ENCODE assay signal across 25 cellular contexts in genomic region chr9:134275379-134275778, GRCh38. TPM values are rescaled to one million over a fixed set of nuclear protein-coding genes. Genes with fewer than 3 reads are reported as not detected.
DNase-seq lines count a peak whose midpoint lies in the region; ATAC-seq, FAIRE-seq and TF ChIP-seq lines count a peak whose summit lies in the region.
"Had no signal": no experiment of that assay in that cellular context is flagged by ENCODE, and none has a peak within 500 bp of the region (broad histone marks: within the 10 kb centered on the region; RNA-seq: fewer than 3 reads in every experiment).

No MANE protein-coding gene starts in this region.

- H3K9ac ChIP-seq in OCI-LY3 (ENCODE audit: low read length) (no peak overlapping the region), endodermal cell (ENCODE audit: extremely low read depth, low read length, poor library complexity, severe bottlenecking) (no peak overlapping the region)
- H3K9ac ChIP-seq: parathyroid adenoma had no signal

- no peaks in the 10 kb centered on the region for H3K36me3 ChIP-seq in OCI-LY3 (replicated peaks; ENCODE audit: low read depth, low read length)
- no peaks in the 10 kb centered on the region for H3K36me3 ChIP-seq in endodermal cell (ENCODE audit: control insufficient read depth, insufficient read depth, low read length)
- H3K36me3 ChIP-seq: ascending aorta had no signal

- H3K4me1 ChIP-seq in OCI-LY3 (ENCODE audit: low read length) (peaks cover 35% of the 10 kb centered on the region), endodermal cell (ENCODE audit: control insufficient read depth, insufficient read depth, low read length) (no peaks in the 10 kb centered on the region)
- H3K4me1 ChIP-seq: ascending aorta, parathyroid adenoma had no signal

- H3K9me3 ChIP-seq in OCI-LY3 (ENCODE audit: insufficient read depth, low read length) (no peaks in the 10 kb centered on the region), endodermal cell (ENCODE audit: control insufficient read depth, low read length) (no peaks in the 10 kb centered on the region)
- H3K9me3 ChIP-seq: ascending aorta had no signal

- TF ChIP-seq CTCF in OCI-LY3 (IDR thresholded peaks at IDR 0.05; ENCODE audit: low read depth, low read length) (peak; percentile 31; the same call in 1 of the 2 replicates), endodermal cell (conservative IDR thresholded peaks at IDR 0.05) (peak; percentile 43), osteocyte (IDR thresholded peaks at IDR 0.05) (peak; percentile 8), D721Med (IDR thresholded peaks at IDR 0.05; ENCODE audit: insufficient read depth, missing control alignments) (no peak)

- H3K4me3 ChIP-seq in OCI-LY3 (ENCODE audit: low read length) (no peak overlapping the region), endodermal cell (ENCODE audit: low read length) (no peak overlapping the region)
- H3K4me3 ChIP-seq: ascending aorta, PC-9 had no signal

- DNase-seq in DMS 273 (lab: John Stamatoyannopoulos, UW; ENCODE audit: unreplicated experiment) = peak; percentile 44
- no peak for DNase-seq in DMS 273 treated with DMSO at 0.1 percent for 48 hours (lab: John Stamatoyannopoulos, UW)
- peak; percentile 68 for DNase-seq in endodermal cell
- no peak for DNase-seq in osteocyte (ENCODE audit: extremely low spot score, unreplicated experiment)
- DNase-seq in D721Med (ENCODE audit: insufficient read length, low spot score) = no peak
- DNase-seq: activated CD4-positive, CD25-positive, alpha-beta regulatory T cell treated with anti-CD3 and anti-CD28 coated beads, Interleukin-2, amount 50 U/mL, for 72 hours; activated CD8-positive, alpha-beta memory T cell treated with anti-CD3 and anti-CD28 coated beads for 24 hours; activated naive CD4-positive, alpha-beta T cell treated with anti-CD3 and anti-CD28 coated beads, Interleukin-2, amount 50 U/mL, for 16 hours; activated T-cell treated with anti-CD3 and anti-CD28 coated beads, Interleukin-2, amount 50 U/mL, for 48 hours; C1 segment of cervical spinal cord; effector memory CD8-positive, alpha-beta T cell; islet precursor cell; naive B cell; NCI-H1417; NCI-H526 treated with DMSO at 0.1 percent for 48 hours; PC-9; stimulated activated CD4-positive, alpha-beta T cell treated with anti-CD3 and anti-CD28 coated beads, Interleukin-1b, Interleukin-23, amount 100 ng/mL, for 48 hours had no signal

- no peak overlapping the region for H3K4me3 Mint-ChIP-seq in endodermal cell
- no peak overlapping the region for H3K4me3 Mint-ChIP-seq in osteocyte (ENCODE audit: unreplicated experiment)
- H3K4me3 Mint-ChIP-seq: effector memory CD8-positive, alpha-beta T cell; T-helper 2 cell treated with Interferon-gamma antibody and Interleukin-4, amounts not matched to agents 5 μg/mL and 100 μg/mL, for 36 hours had no signal

- no peak overlapping the region for H3K27ac Mint-ChIP-seq in endodermal cell
- no peak overlapping the region for H3K27ac Mint-ChIP-seq in osteocyte (ENCODE audit: unreplicated experiment)
- H3K27ac Mint-ChIP-seq: effector memory CD8-positive, alpha-beta T cell; T-helper 2 cell treated with Interferon-gamma antibody and Interleukin-4, amounts not matched to agents 5 μg/mL and 100 μg/mL, for 36 hours had no signal

- H3K79me2 ChIP-seq in OCI-LY3 (ENCODE audit: low read length) = no peaks in the 10 kb centered on the region
- H3K79me2 ChIP-seq: parathyroid adenoma had no signal

- FAIRE-seq in D721Med (lab: Jason Lieb, UNC) = no peak
- FAIRE-seq: GM12892 had no signal

- H3K27me3 ChIP-seq in OCI-LY3 (ENCODE audit: low read depth, low read length) (peaks cover 13% of the 10 kb centered on the region), endodermal cell (ENCODE audit: control insufficient read depth, insufficient read depth, low read length, poor library complexity, severe bottlenecking) (no peaks in the 10 kb centered on the region)
- H3K27me3 ChIP-seq: ascending aorta had no signal

- 81 to 87% methylated on average over 7 to 9 of the region's 9 CpGs for WGBS in endodermal cell (ENCODE audit: insufficient coverage in 1 of 2, insufficient read length in 1 of 2), 2 experiments

- H3K27me3 Mint-ChIP-seq in endodermal cell (ENCODE audit: insufficient read depth) (no peaks in the 10 kb centered on the region), osteocyte (ENCODE audit: unreplicated experiment) (peaks cover 25% of the 10 kb centered on the region)

- no peaks in the 10 kb centered on the region for H4K20me1 ChIP-seq in OCI-LY3 (ENCODE audit: insufficient read depth, low read length)

- H3K4me2 ChIP-seq in OCI-LY3 (ENCODE audit: low read length) = no peak overlapping the region
- H3K4me2 ChIP-seq: PC-9 had no signal

- no peak for ATAC-seq in GM21576 (IDR thresholded peaks at IDR 0.05; ENCODE audit: unreplicated experiment)
- no peak for ATAC-seq in HG02885 (IDR thresholded peaks at IDR 0.05; ENCODE audit: poor library complexity, unreplicated experiment)
- ATAC-seq: effector memory CD8-positive, alpha-beta T cell had no signal

- no peak overlapping the region for H2AFZ ChIP-seq in OCI-LY3 (ENCODE audit: low read depth, low read length)
- H2AFZ ChIP-seq: parathyroid adenoma, PC-9 had no signal

- H3K9me3 Mint-ChIP-seq in endodermal cell (no peaks in the 10 kb centered on the region), osteocyte (ENCODE audit: unreplicated experiment) (no peaks in the 10 kb centered on the region)
- H3K9me3 Mint-ChIP-seq: effector memory CD8-positive, alpha-beta T cell; naive B cell; T-helper 2 cell treated with Interferon-gamma antibody and Interleukin-4, amounts not matched to agents 5 μg/mL and 100 μg/mL, for 36 hours had no signal

- H3K27ac ChIP-seq in OCI-LY3 (ENCODE audit: low read length) = no peak overlapping the region
- no peak overlapping the region for H3K27ac ChIP-seq in endodermal cell (ENCODE audit: low read depth, low read length)
- H3K27ac ChIP-seq: 22Rv1, ascending aorta, parathyroid adenoma, PC-9 had no signal

- H3K36me3 Mint-ChIP-seq in endodermal cell (ENCODE audit: low read depth) = no peaks in the 10 kb centered on the region
- no peaks in the 10 kb centered on the region for H3K36me3 Mint-ChIP-seq in osteocyte (ENCODE audit: unreplicated experiment)
- H3K36me3 Mint-ChIP-seq: naive B cell had no signal

- no peaks in the 10 kb centered on the region for H3K4me1 Mint-ChIP-seq in endodermal cell
- H3K4me1 Mint-ChIP-seq in osteocyte (ENCODE audit: unreplicated experiment) = peaks cover 5% of the 10 kb centered on the region

RNA-seq across cellular contexts. Expression of gene RXRA, which starts 50.9 kb away (rescaled TPM):
- 10 to 100 TPM; 58.3 to 70.6 TPM for total RNA-seq in endodermal cell
- 37.4 TPM for polyA plus RNA-seq in endodermal cell (2013, experiment 1 of 2)
- 33.9 TPM for polyA plus RNA-seq in endodermal cell (2013, experiment 2 of 2)
- 76.4 and 82.2 TPM in 2 replicates for total RNA-seq in osteocyte

Comparison
In these comparisons a context has a peak if more than half of its experiments do, and no peak if none do; other contexts are left out.
1. DNase-seq: peak in DMS 273 (single experiment) and endodermal cell (single experiment); none in DMS 273 treated with DMSO at 0.1 percent for 48 hours (single experiment), osteocyte (single experiment) and D721Med (single experiment).